In genomic region chr7:92678291-92678920, GRCh38 we compare ENCODE assay signal across 1 cellular context.
A peak's percentile ranks its signal among the peaks of the same experiment; 100 is the strongest.
TF ChIP-seq lines count a peak whose summit lies in the region.

No MANE protein-coding gene starts in this region.

TF ChIP-seq in HepG2, 621 proteins besides CTCF, POLR2A, EP300 and RAD21 (continued from another document and continues in another):
- TF ChIP-seq JDP2 (CRISPR knock-in tag; IDR thresholded peaks at IDR 0.05; ENCODE audit: borderline replicate concordance), result no peak
- TF ChIP-seq ZNF335 (CRISPR knock-in tag; IDR thresholded peaks at IDR 0.05), result peak; percentile 26; the same call in 1 of the 2 replicates
- no peak for TF ChIP-seq ZNF235 (CRISPR knock-in tag; IDR thresholded peaks at IDR 0.05; ENCODE audit: borderline replicate concordance)
- TF ChIP-seq FUBP1 (CRISPR knock-in tag; IDR thresholded peaks at IDR 0.05; ENCODE audit: borderline replicate concordance), result peak; percentile 84; the same call in 1 of the 2 replicates
- TF ChIP-seq MXD1 (CRISPR knock-in tag; IDR thresholded peaks at IDR 0.05), result no peak
- TF ChIP-seq JUNB (CRISPR knock-in tag; IDR thresholded peaks at IDR 0.05; ENCODE audit: borderline replicate concordance), result no peak
- TF ChIP-seq, protein P1, sequence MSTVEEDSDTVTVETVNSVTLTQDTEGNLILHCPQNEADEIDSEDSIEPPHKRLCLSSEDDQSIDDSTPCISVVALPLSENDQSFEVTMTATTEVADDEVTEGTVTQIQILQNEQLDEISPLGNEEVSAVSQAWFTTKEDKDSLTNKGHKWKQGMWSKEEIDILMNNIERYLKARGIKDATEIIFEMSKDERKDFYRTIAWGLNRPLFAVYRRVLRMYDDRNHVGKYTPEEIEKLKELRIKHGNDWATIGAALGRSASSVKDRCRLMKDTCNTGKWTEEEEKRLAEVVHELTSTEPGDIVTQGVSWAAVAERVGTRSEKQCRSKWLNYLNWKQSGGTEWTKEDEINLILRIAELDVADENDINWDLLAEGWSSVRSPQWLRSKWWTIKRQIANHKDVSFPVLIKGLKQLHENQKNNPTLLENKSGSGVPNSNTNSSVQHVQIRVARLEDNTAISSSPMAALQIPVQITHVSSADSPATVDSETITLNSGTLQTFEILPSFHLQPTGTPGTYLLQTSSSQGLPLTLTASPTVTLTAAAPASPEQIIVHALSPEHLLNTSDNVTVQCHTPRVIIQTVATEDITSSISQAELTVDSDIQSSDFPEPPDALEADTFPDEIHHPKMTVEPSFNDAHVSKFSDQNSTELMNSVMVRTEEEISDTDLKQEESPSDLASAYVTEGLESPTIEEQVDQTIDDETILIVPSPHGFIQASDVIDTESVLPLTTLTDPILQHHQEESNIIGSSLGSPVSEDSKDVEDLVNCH (CRISPR knock-in tag; IDR thresholded peaks at IDR 0.05), result no peak
- TF ChIP-seq, protein P2, sequence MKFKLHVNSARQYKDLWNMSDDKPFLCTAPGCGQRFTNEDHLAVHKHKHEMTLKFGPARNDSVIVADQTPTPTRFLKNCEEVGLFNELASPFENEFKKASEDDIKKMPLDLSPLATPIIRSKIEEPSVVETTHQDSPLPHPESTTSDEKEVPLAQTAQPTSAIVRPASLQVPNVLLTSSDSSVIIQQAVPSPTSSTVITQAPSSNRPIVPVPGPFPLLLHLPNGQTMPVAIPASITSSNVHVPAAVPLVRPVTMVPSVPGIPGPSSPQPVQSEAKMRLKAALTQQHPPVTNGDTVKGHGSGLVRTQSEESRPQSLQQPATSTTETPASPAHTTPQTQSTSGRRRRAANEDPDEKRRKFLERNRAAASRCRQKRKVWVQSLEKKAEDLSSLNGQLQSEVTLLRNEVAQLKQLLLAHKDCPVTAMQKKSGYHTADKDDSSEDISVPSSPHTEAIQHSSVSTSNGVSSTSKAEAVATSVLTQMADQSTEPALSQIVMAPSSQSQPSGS (CRISPR knock-in tag; IDR thresholded peaks at IDR 0.05), result peak; percentile 71; the same call in 1 of the 2 replicates
- TF ChIP-seq THRA (CRISPR knock-in tag; IDR thresholded peaks at IDR 0.05; ENCODE audit: borderline replicate concordance), result peak; percentile 64; the same call in 1 of the 2 replicates
- TF ChIP-seq NPAS2 (CRISPR knock-in tag; IDR thresholded peaks at IDR 0.05; ENCODE audit: borderline replicate concordance), result no peak
- no peak for TF ChIP-seq XBP1 (CRISPR knock-in tag; IDR thresholded peaks at IDR 0.05)
- peak; percentile 73; the same call in 1 of the 2 replicates for TF ChIP-seq ZKSCAN8 (CRISPR knock-in tag; IDR thresholded peaks at IDR 0.05; ENCODE audit: borderline replicate concordance)
- peak; percentile 50 for TF ChIP-seq SKI (IDR thresholded peaks at IDR 0.05; ENCODE audit: partially characterized antibody)
- TF ChIP-seq MED8 (CRISPR knock-in tag; IDR thresholded peaks at IDR 0.05; ENCODE audit: insufficient replicate concordance), result peak; percentile 85
- peak; percentile 83; the same call in 1 of the 2 replicates for TF ChIP-seq TP53 (CRISPR knock-in tag; conservative IDR thresholded peaks at IDR 0.05)
- TF ChIP-seq KDM2A (CRISPR knock-in tag; IDR thresholded peaks at IDR 0.05; ENCODE audit: borderline replicate concordance, low read depth), result peak; percentile 32; the same call in 1 of the 2 replicates
- TF ChIP-seq ZBTB40 (IDR thresholded peaks at IDR 0.05), result no peak
- TF ChIP-seq ZBTB40 (CRISPR knock-in tag; IDR thresholded peaks at IDR 0.05), result no peak; the same call in 1 of the 2 replicates
- no peak for TF ChIP-seq PBX2 (CRISPR knock-in tag; IDR thresholded peaks at IDR 0.05)
- TF ChIP-seq ARID2 (CRISPR knock-in tag; IDR thresholded peaks at IDR 0.05; ENCODE audit: borderline replicate concordance), result no peak
- TF ChIP-seq NFYC (CRISPR knock-in tag; IDR thresholded peaks at IDR 0.05), result no peak
- TF ChIP-seq ZMAT5 (CRISPR knock-in tag; IDR thresholded peaks at IDR 0.05; ENCODE audit: borderline replicate concordance, low read depth), result no peak
- TF ChIP-seq, protein P3, sequence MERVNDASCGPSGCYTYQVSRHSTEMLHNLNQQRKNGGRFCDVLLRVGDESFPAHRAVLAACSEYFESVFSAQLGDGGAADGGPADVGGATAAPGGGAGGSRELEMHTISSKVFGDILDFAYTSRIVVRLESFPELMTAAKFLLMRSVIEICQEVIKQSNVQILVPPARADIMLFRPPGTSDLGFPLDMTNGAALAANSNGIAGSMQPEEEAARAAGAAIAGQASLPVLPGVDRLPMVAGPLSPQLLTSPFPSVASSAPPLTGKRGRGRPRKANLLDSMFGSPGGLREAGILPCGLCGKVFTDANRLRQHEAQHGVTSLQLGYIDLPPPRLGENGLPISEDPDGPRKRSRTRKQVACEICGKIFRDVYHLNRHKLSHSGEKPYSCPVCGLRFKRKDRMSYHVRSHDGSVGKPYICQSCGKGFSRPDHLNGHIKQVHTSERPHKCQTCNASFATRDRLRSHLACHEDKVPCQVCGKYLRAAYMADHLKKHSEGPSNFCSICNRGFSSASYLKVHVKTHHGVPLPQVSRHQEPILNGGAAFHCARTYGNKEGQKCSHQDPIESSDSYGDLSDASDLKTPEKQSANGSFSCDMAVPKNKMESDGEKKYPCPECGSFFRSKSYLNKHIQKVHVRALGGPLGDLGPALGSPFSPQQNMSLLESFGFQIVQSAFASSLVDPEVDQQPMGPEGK (CRISPR knock-in tag; IDR thresholded peaks at IDR 0.05), result peak; percentile 98
- TF ChIP-seq TEAD3 (CRISPR knock-in tag; optimal IDR thresholded peaks at IDR 0.05; ENCODE audit: borderline replicate concordance), result peak; percentile 73
- TF ChIP-seq RBM39 (IDR thresholded peaks at IDR 0.05; ENCODE audit: low read depth, low read length, poor library complexity, severe bottlenecking), result no peak
- no peak for TF ChIP-seq ZNF720 (CRISPR knock-in tag; IDR thresholded peaks at IDR 0.05)
- TF ChIP-seq, protein P4, sequence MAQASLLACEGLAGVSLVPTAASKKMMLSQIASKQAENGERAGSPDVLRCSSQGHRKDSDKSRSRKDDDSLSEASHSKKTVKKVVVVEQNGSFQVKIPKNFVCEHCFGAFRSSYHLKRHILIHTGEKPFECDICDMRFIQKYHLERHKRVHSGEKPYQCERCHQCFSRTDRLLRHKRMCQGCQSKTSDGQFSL (CRISPR knock-in tag; IDR thresholded peaks at IDR 0.05), result peak; percentile 91
- TF ChIP-seq KAT7 (CRISPR knock-in tag; IDR thresholded peaks at IDR 0.05; ENCODE audit: borderline replicate concordance), result peak; percentile 86
- TF ChIP-seq, protein P5, sequence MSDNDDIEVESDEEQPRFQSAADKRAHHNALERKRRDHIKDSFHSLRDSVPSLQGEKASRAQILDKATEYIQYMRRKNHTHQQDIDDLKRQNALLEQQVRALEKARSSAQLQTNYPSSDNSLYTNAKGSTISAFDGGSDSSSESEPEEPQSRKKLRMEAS (IDR thresholded peaks at IDR 0.05), result peak; percentile 52
- peak; percentile 54; the same call in 1 of the 2 replicates for TF ChIP-seq SP140L (CRISPR knock-in tag; IDR thresholded peaks at IDR 0.05; ENCODE audit: borderline replicate concordance)
- TF ChIP-seq, protein P6, sequence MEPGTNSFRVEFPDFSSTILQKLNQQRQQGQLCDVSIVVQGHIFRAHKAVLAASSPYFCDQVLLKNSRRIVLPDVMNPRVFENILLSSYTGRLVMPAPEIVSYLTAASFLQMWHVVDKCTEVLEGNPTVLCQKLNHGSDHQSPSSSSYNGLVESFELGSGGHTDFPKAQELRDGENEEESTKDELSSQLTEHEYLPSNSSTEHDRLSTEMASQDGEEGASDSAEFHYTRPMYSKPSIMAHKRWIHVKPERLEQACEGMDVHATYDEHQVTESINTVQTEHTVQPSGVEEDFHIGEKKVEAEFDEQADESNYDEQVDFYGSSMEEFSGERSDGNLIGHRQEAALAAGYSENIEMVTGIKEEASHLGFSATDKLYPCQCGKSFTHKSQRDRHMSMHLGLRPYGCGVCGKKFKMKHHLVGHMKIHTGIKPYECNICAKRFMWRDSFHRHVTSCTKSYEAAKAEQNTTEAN (CRISPR knock-in tag; conservative IDR thresholded peaks at IDR 0.05), result peak; percentile 78
- TF ChIP-seq PHF21A (CRISPR knock-in tag; IDR thresholded peaks at IDR 0.05), result peak; percentile 72
- peak; percentile 83 for TF ChIP-seq IRF2 (CRISPR knock-in tag; IDR thresholded peaks at IDR 0.05)
- no peak for TF ChIP-seq PHB2 (IDR thresholded peaks at IDR 0.05; ENCODE audit: partially characterized antibody)
